ENCODE assay signal across 8 cellular contexts in genomic region chr2:166375736-166376487, GRCh38. TPM values are rescaled to one million over a fixed set of nuclear protein-coding genes. Genes with fewer than 3 reads are reported as not detected.
A peak's percentile ranks its signal among the peaks of the same experiment; 100 is the strongest.
DNase-seq lines count a peak whose midpoint lies in the region; ATAC-seq and TF ChIP-seq lines count a peak whose summit lies in the region.

SCN9A (minus strand) TSS chr2:166375944; CDS start chr2:166311756, 64,188 bp downstream.

- POLR2A ChIA-PET in Panc1 (lab: Charles Lee): no interaction called here

- BruUV-seq in Panc1 (replicated peaks; lab: Mats Ljungman, UMichigan): no TSS peak

- H3K9me3 ChIP-seq in BLaER1 treated with 17β-estradiol and CSF1 and Interleukin-3, amounts not matched to agents 10 nM and 100 nM (replicated peaks in 1 of 11): no peaks in the 10 kb centered on the region
- no peaks in the 10 kb centered on the region for H3K9me3 ChIP-seq in HUES48 (ENCODE audit: control insufficient read depth, insufficient read depth, low read length)
- no peaks in the 10 kb centered on the region for H3K9me3 ChIP-seq in Panc1 (ENCODE audit: control insufficient read depth, insufficient read depth, low read depth, low read length)
- H3K9me3 ChIP-seq in breast epithelium: no peaks in the 10 kb centered on the region
- no peaks in the 10 kb centered on the region for H3K9me3 ChIP-seq in iPS-18a (ENCODE audit: control insufficient read depth, low read depth, low read length)

- in situ Hi-C loops in Panc1 (cut with HindIII; ENCODE audit: low pct_unique_long_range_greater_than_20kb, low sequenced_read_pairs): no loop called here

- peak within 1 kb of the TSS; percentile 59 to 86 (median 70) for H3K4me3 ChIP-seq in BLaER1 treated with 17β-estradiol and CSF1 and Interleukin-3, amounts not matched to agents 10 nM and 100 nM
- peak within 1 kb of the TSS; percentile 97 for H3K4me3 ChIP-seq in HUES48 (ENCODE audit: low read depth, low read length)
- peak within 1 kb of the TSS; percentile 48 to 59 for H3K4me3 ChIP-seq in Panc1 (ENCODE audit: low read depth in 2 of 2, low read length in 2 of 2)
- H3K4me3 ChIP-seq in breast epithelium: peak within 1 kb of the TSS; percentile 55 to 72 (median 56)
- peak within 1 kb of the TSS; percentile 80 for H3K4me3 ChIP-seq in iPS-18a (ENCODE audit: low read length)

- no peaks in the 10 kb centered on the region for H4K20me1 ChIP-seq in BLaER1 treated with 17β-estradiol and CSF1 and Interleukin-3, amounts not matched to agents 10 nM and 100 nM

- H3K36me3 ChIP-seq in BLaER1 treated with 17β-estradiol and CSF1 and Interleukin-3, amounts not matched to agents 10 nM and 100 nM: no peaks in the 10 kb centered on the region
- H3K36me3 ChIP-seq in HUES48 (ENCODE audit: control insufficient read depth, insufficient read depth, low read length) (no peaks in the 10 kb centered on the region), Panc1 (ENCODE audit: control insufficient read depth, insufficient read depth, low read length) (no peaks in the 10 kb centered on the region), breast epithelium (no peaks in the 10 kb centered on the region), iPS-18a (ENCODE audit: control insufficient read depth, low read depth, low read length) (no peaks in the 10 kb centered on the region)

- H3K9ac ChIP-seq in BLaER1 treated with 17β-estradiol and CSF1 and Interleukin-3, amounts not matched to agents 10 nM and 100 nM: peak within 1 kb of the TSS; percentile 20 to 80 (median 62); a peak in 21 of 22 replicates
- peak within 1 kb of the TSS; percentile 53 for H3K9ac ChIP-seq in HUES48 (ENCODE audit: low read depth, low read length)
- peak within 1 kb of the TSS; percentile 51 for H3K9ac ChIP-seq in iPS-18a (ENCODE audit: low read length)

- H3K4me1 ChIP-seq in BLaER1 treated with 17β-estradiol and CSF1 and Interleukin-3, amounts not matched to agents 10 nM and 100 nM: peaks cover 12 to 35% (median 18%) of the 10 kb centered on the region in 10 experiments
- H3K4me1 ChIP-seq in HUES48 (ENCODE audit: control insufficient read depth, insufficient read depth, low read length) (peaks cover 33% of the 10 kb centered on the region), Panc1 (ENCODE audit: control insufficient read depth, insufficient read depth, low read length) (no peaks in the 10 kb centered on the region; the same call in 1 of the 2 replicates), breast epithelium (peaks cover 0 to 3% of the 10 kb centered on the region in 2 donors), iPS-18a (ENCODE audit: control insufficient read depth, low read depth, low read length) (peaks cover 13% of the 10 kb centered on the region)

- CTCF ChIA-PET in Panc1 (lab: Charles Lee): no interaction called here

- ATAC-seq in GM19397 (IDR thresholded peaks at IDR 0.05; ENCODE audit: unreplicated experiment): peak; percentile 63
- peak; percentile 91 for ATAC-seq in Panc1
- ATAC-seq in HG02884 (IDR thresholded peaks at IDR 0.05; ENCODE audit: unreplicated experiment): no peak

- H3K27ac ChIP-seq in BLaER1 treated with 17β-estradiol and CSF1 and Interleukin-3, amounts not matched to agents 10 nM and 100 nM: peak within 1 kb of the TSS in 4 of 11 experiments; percentile 17 to 56 (median 42); a peak in 6 of 22 replicates
- H3K27ac ChIP-seq in HUES48 (ENCODE audit: low read depth, low read length) (peak within 1 kb of the TSS; percentile 44), Panc1 (ENCODE audit: low read length) (no peak within 1 kb of the TSS), breast epithelium (no peak within 1 kb of the TSS), iPS-18a (ENCODE audit: low read length) (no peak within 1 kb of the TSS)

- no peak for TF ChIP-seq POLR2A in breast epithelium (IDR thresholded peaks at IDR 0.05)

- DNase-seq in Panc1 (ENCODE audit: low read depth, low spot score): no peak
- peak; percentile 26 to 62 for DNase-seq in breast epithelium (ENCODE audit: low spot score in 2 of 2)
- DNase-seq in retina: peak; percentile 92

- no peaks in the 10 kb centered on the region; a peak in 1 of 22 replicates for H3K27me3 ChIP-seq in BLaER1 treated with 17β-estradiol and CSF1 and Interleukin-3, amounts not matched to agents 10 nM and 100 nM
- H3K27me3 ChIP-seq in HUES48 (ENCODE audit: control insufficient read depth, insufficient read depth, low read length) (peaks cover 16% of the 10 kb centered on the region; the same call in 1 of the 2 replicates), Panc1 (ENCODE audit: control insufficient read depth, insufficient read depth, low read length) (peaks cover 8% of the 10 kb centered on the region), breast epithelium (peaks cover 0 to 10% of the 10 kb centered on the region in 2 donors), iPS-18a (ENCODE audit: control insufficient read depth, insufficient read depth, low read length) (peaks cover 20% of the 10 kb centered on the region)

- peak within 1 kb of the TSS; percentile 85 to 100 (median 99) for H3K4me2 ChIP-seq in BLaER1 treated with 17β-estradiol and CSF1 and Interleukin-3, amounts not matched to agents 10 nM and 100 nM

- TF ChIP-seq CTCF in Panc1 (IDR thresholded peaks at IDR 0.05): no peak; the same call in 1 of the 2 replicates
- no peak for TF ChIP-seq CTCF in breast epithelium (IDR thresholded peaks at IDR 0.05)

- intact Hi-C loops in Panc1 (cut with micrococcal nuclease; ENCODE audit: unreplicated experiment) (no loop called here), breast epithelium (cut with DNase I; ENCODE audit: low total_unique reads) (no loop called here)

RNA-seq across cellular contexts. Expression of gene SCN9A, which starts in this region (rescaled TPM):
- 0.10 TPM for total RNA-seq in Panc1 (2021; ENCODE audit: unreplicated experiment)
- polyA plus RNA-seq in Panc1 (2012; ENCODE audit: insufficient read length): not detected
- 10 to 100 TPM in 1 of 3 donors, 1 to 10 TPM in 2; 2.0 to 12.5 (median 3.5) TPM for total RNA-seq in breast epithelium

Comparison
In these comparisons a context has a peak if more than half of its experiments do, and no peak if none do; other contexts are left out.
1. Peak in ATAC-seq and H3K4me3 ChIP-seq in Panc1; RNA of the gene not detected or under 1 TPM.